In the genomic region with DNA sequence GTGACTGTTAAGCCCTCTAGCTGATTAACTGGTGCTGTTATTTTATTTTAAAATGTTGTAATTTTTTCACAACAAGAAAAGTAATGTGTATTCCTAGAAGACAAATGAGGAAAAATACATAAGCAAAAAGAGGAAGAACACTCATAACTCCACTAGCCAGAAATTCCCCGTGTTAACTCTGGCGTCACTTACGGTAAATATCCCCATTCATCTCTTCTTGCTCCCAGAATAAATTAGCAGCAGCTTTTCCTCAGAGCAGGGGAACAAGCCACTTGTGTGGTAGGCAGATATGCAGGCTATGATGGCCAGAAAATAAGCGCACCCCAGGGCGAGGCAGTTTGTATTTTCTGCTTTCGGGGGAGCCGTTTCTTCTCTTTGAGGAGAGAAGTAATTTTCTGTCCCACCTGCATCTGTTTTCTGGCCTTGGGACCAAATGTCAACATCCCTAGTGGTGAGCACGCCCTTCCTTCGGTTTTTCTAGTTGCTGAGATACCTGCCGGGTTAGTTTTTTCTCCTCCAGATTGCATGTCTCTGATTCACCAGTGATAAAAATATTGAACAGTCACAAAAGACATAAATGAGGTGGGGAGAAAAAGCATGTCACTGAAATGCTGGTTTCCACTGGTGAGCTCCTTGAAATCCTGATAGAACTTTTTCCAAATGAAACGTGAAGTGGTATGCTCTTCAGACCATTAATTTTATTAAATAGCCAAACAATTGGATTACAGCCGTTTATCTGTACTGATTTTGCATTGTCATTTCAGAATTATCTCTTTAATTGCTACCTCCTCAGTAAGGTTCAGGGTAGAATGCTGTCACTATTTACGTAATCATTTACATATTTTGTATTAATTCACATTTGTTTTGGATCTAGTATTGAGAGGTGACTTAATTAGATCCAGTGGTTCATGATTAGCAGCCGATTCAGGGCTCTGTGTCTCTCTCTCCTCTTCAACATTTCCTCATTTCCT, we compare ENCODE assay signal across 17 cellular contexts.
DNase-seq lines count a peak whose midpoint lies in the region; ATAC-seq and TF ChIP-seq lines count a peak whose summit lies in the region.
"Had no signal": no experiment of that assay in that cellular context is flagged by ENCODE, and none has a peak within 500 bp of the region (broad histone marks: within the 10 kb centered on the region; RNA-seq: fewer than 3 reads in every experiment).

No MANE protein-coding gene starts in this region.

- no peaks in the 10 kb centered on the region for H3K9me3 ChIP-seq in upper lobe of right lung
- no peaks in the 10 kb centered on the region for H3K9me3 ChIP-seq in left lung

- H3K27ac ChIP-seq in upper lobe of right lung (no peak overlapping the region), left lung (no peak overlapping the region)
- H3K27ac ChIP-seq: RWPE1, tibial nerve had no signal

- no peaks in the 10 kb centered on the region for H3K27me3 ChIP-seq in upper lobe of right lung
- H3K27me3 ChIP-seq in left lung = no peaks in the 10 kb centered on the region
- H3K27me3 ChIP-seq: tibial nerve had no signal

- TF ChIP-seq CTCF in upper lobe of right lung (IDR thresholded peaks at IDR 0.05) (no peak), HFFc6 (IDR thresholded peaks at IDR 0.05) (no peak), left lung (IDR thresholded peaks at IDR 0.05) (no peak)

- peaks cover 2% of the 10 kb centered on the region for H3K27me3 Mint-ChIP-seq in HFFc6 (ENCODE audit: insufficient read depth)

- intact Hi-C loops in upper lobe of right lung (cut with DNase I) = no loop called here
- intact Hi-C loops in left lung (cut with DNase I) = no loop called here

- H3K36me3 ChIP-seq in upper lobe of right lung (no peaks in the 10 kb centered on the region), left lung (no peaks in the 10 kb centered on the region)
- H3K36me3 ChIP-seq: tibial nerve had no signal

- no peaks in the 10 kb centered on the region for H3K36me3 Mint-ChIP-seq in HFFc6 (ENCODE audit: low read depth)

- H3K4me1 Mint-ChIP-seq in HFFc6 (ENCODE audit: low read depth) = no peaks in the 10 kb centered on the region

- H3K4me1 ChIP-seq in upper lobe of right lung (no peaks in the 10 kb centered on the region), left lung (peaks cover 0 to 4% of the 10 kb centered on the region in 2 donors)
- H3K4me1 ChIP-seq: tibial nerve had no signal

- ATAC-seq in upper lobe of right lung = no peak
- ATAC-seq in HG02798 (IDR thresholded peaks at IDR 0.05; ENCODE audit: poor library complexity, unreplicated experiment) = no peak
- ATAC-seq in left lung = no peak
- ATAC-seq: HepG2, left lobe of liver had no signal

- no peak overlapping the region for H3K27ac Mint-ChIP-seq in HFFc6
- H3K27ac Mint-ChIP-seq: activated naive CD4-positive, alpha-beta T cell treated with anti-CD3 and anti-CD28 coated beads for 36 hours had no signal

- H3K9me3 Mint-ChIP-seq in HFFc6 = no peaks in the 10 kb centered on the region; the same call in 1 of the 2 replicates
- H3K9me3 Mint-ChIP-seq: activated naive CD4-positive, alpha-beta T cell treated with anti-CD3 and anti-CD28 coated beads for 36 hours had no signal

- in situ Hi-C loops in Caki2 (cut with HindIII; ENCODE audit: low pct_unique_long_range_greater_than_20kb, low sequenced_read_pairs) = no loop called here

- H3K4me3 Mint-ChIP-seq in HFFc6 = no peak overlapping the region
- H3K4me3 Mint-ChIP-seq: activated naive CD4-positive, alpha-beta T cell treated with anti-CD3 and anti-CD28 coated beads for 36 hours had no signal

- DNase-seq in Caki2 (ENCODE audit: low read depth) = peak; percentile 60
- peak; percentile 63 for DNase-seq in NCI-H748 treated with DMSO at 0.1 percent for 48 hours (lab: John Stamatoyannopoulos, UW)
- peak; percentile 26 for DNase-seq in kidney glomerular epithelial cell (lab: John Stamatoyannopoulos, UW)
- no peak for DNase-seq in upper lobe of right lung
- no peak for DNase-seq in HFFc6
- no peak for DNase-seq in left lung
- DNase-seq: activated CD4-positive, CD25-positive, alpha-beta regulatory T cell treated with anti-CD3 and anti-CD28 coated beads, Interleukin-2, amount 50 U/mL, for 72 hours; activated naive CD4-positive, alpha-beta T cell treated with anti-CD3 and anti-CD28 coated beads for 36 hours; C1 segment of cervical spinal cord; NCI-H446; small intestine had no signal

- H3K4me3 ChIP-seq in GM08714 (ENCODE audit: low read length) (peak overlapping the region; percentile 34; the same call in 1 of the 2 replicates), upper lobe of right lung (no peak overlapping the region), left lung (no peak overlapping the region)
- H3K4me3 ChIP-seq: tibial nerve had no signal

Comparison
In these comparisons a context has a peak if more than half of its experiments do, and no peak if none do; other contexts are left out.
1. DNase-seq: peak in Caki2 (single experiment), NCI-H748 treated with DMSO at 0.1 percent for 48 hours (single experiment) and kidney glomerular epithelial cell (single experiment); none in upper lobe of right lung (single experiment), HFFc6 (single experiment) and left lung (0 of 2).